10 cellular contexts compared by ENCODE assay signal in the genomic region with DNA sequence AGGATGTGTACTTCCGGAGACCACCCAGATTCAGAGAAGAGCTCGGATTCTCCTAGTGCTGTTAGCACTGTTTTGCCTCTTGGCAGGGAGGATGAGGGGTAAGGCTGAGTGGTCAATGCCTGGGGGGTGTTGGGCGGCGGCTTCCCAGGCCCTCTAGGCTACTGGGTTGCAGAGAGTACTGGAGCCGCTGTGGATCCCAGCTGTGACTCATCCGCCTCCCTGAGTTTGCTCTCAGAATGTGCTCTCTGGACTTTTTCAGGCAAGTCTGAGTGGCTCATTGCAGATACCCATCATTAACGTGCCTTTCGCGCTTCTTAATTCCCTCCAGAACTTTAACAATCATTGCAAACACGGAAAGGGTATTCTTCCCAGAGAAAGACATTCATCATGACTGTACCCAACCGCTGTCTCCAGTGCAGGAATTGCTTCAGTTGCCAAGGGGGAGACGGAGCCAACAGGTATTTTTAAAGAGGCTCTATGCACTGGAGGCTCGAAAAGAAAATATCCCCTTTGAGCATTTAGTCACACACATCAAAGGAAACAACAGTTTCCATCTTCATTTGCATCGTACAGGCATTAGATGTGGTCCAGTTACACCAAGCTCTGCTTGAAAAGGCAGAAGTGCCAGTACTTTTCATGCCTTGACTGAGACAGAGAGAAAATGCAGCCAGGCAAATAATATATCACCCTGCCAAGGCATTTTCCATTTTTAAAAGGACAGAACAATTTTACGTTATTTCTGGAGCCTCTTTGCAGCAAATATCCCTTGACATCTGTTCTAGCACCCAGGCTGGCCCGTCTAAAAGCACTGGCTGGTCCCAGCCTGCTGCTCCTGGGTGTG. TPM values are rescaled to one million over a fixed set of nuclear protein-coding genes. Genes with fewer than 3 reads are reported as not detected.
DNase-seq lines count a peak whose midpoint lies in the region; ATAC-seq and TF ChIP-seq lines count a peak whose summit lies in the region.
"Had no signal": no experiment of that assay in that cellular context is flagged by ENCODE, and none has a peak within 500 bp of the region (broad histone marks: within the 10 kb centered on the region; RNA-seq: fewer than 3 reads in every experiment).

No MANE protein-coding gene starts in this region.

- no peaks in the 10 kb centered on the region for H3K4me1 ChIP-seq in breast epithelium

- no peak for ATAC-seq in HG03025 (IDR thresholded peaks at IDR 0.05; ENCODE audit: low FRiP score, unreplicated experiment)
- no peak for ATAC-seq in GM21723 (IDR thresholded peaks at IDR 0.05; ENCODE audit: unreplicated experiment)
- ATAC-seq in natural killer cell = no peak

- POLR2A ChIA-PET in MCF 10A (lab: Yijun Ruan, JAX) = interaction anchor here (0.5 to 5.5 kb wide), 8 partner anchors 9 to 99 kb away, joined by 3 to 40 read pairs (median 4); a partner anchor contains a TSS

- no peaks in the 10 kb centered on the region for H3K27me3 Mint-ChIP-seq in MCF 10A (ENCODE audit: insufficient read depth, unreplicated experiment)
- H3K27me3 Mint-ChIP-seq in natural killer cell (ENCODE audit: low read depth in 2 of 2) = peaks cover 2 to 22% of the 10 kb centered on the region in 2 donors

- intact Hi-C loops in MCF 10A (cut with micrococcal nuclease) = no loop called here
- intact Hi-C loops in breast epithelium (cut with DNase I; ENCODE audit: low total_unique reads) = no loop called here
- intact Hi-C loops in natural killer cell (cut with micrococcal nuclease) = no loop called here

- H3K4me1 Mint-ChIP-seq in MCF 10A (ENCODE audit: insufficient read depth, unreplicated experiment) = peaks cover 7% of the 10 kb centered on the region
- H3K4me1 Mint-ChIP-seq in natural killer cell = no peaks in the 10 kb centered on the region

- CTCF ChIA-PET in MCF 10A (lab: Yijun Ruan, JAX) = interaction anchor here (0.5 to 1.9 kb wide), 7 partner anchors 10 to 125 kb away, joined by 3 to 19 read pairs (median 4); no protein-coding TSS in a partner anchor

- no peak for TF ChIP-seq POLR2A in breast epithelium (IDR thresholded peaks at IDR 0.05)

- no peaks in the 10 kb centered on the region for H3K36me3 ChIP-seq in breast epithelium
- no peaks in the 10 kb centered on the region for H3K36me3 ChIP-seq in kidney epithelial cell (ENCODE audit: control insufficient read depth, insufficient read depth, low read length)
- H3K36me3 ChIP-seq: tibial artery had no signal

- H3K36me3 Mint-ChIP-seq in MCF 10A (ENCODE audit: insufficient read depth, unreplicated experiment) (no peaks in the 10 kb centered on the region), natural killer cell (no peaks in the 10 kb centered on the region)
- H3K36me3 Mint-ChIP-seq: mesothelial cell of epicardium had no signal

- H3K27ac Mint-ChIP-seq in MCF 10A (ENCODE audit: low read depth, unreplicated experiment) (no peak overlapping the region), natural killer cell (no peak overlapping the region)
- H3K27ac Mint-ChIP-seq: mesothelial cell of epicardium had no signal

- peak; percentile 58 for DNase-seq in MCF 10A (ENCODE audit: unreplicated experiment)
- DNase-seq in breast epithelium (ENCODE audit: low spot score in 2 of 2) = no peak
- DNase-seq in astrocyte of the hippocampus (ENCODE audit: low read depth, low spot score) = peak; percentile 72
- DNase-seq in kidney epithelial cell (ENCODE audit: low read depth) = peak; percentile 28
- no peak for DNase-seq in SHP77 treated with DMSO at 0.1 percent for 48 hours (lab: John Stamatoyannopoulos, UW)
- DNase-seq in natural killer cell = no peak
- DNase-seq: tibial artery had no signal

- H3K4me3 ChIP-seq in breast epithelium = no peak overlapping the region
- no peak overlapping the region for H3K4me3 ChIP-seq in kidney epithelial cell (ENCODE audit: low read depth, low read length)
- H3K4me3 ChIP-seq: tibial artery had no signal

- peak overlapping the region; percentile 9 for H3K4me3 Mint-ChIP-seq in MCF 10A (ENCODE audit: unreplicated experiment)
- H3K4me3 Mint-ChIP-seq in natural killer cell = no peak overlapping the region
- H3K4me3 Mint-ChIP-seq: mesothelial cell of epicardium had no signal

- BruUV-seq in MCF 10A (replicated peaks; lab: Mats Ljungman, UMichigan) = no TSS peak

- TF ChIP-seq CTCF in MCF 10A (IDR thresholded peaks at IDR 0.05; ENCODE audit: unreplicated experiment) (no peak), breast epithelium (IDR thresholded peaks at IDR 0.05) (no peak), kidney epithelial cell (IDR thresholded peaks at IDR 0.05; ENCODE audit: insufficient read depth, low read length, poor library complexity, severe bottlenecking) (no peak), natural killer cell (IDR thresholded peaks at IDR 0.05) (no peak)

- H3K9me3 Mint-ChIP-seq in MCF 10A (ENCODE audit: unreplicated experiment) (peaks cover under 1% of the 10 kb centered on the region), natural killer cell (no peaks in the 10 kb centered on the region)

- H3K9me3 ChIP-seq in breast epithelium = no peaks in the 10 kb centered on the region
- H3K9me3 ChIP-seq: tibial artery had no signal

- no peak overlapping the region for H3K27ac ChIP-seq in breast epithelium
- H3K27ac ChIP-seq: tibial artery had no signal

- peaks cover 0 to 3% of the 10 kb centered on the region in 2 donors for H3K27me3 ChIP-seq in breast epithelium
- H3K27me3 ChIP-seq in kidney epithelial cell (ENCODE audit: control insufficient read depth, insufficient read depth, low read length) = no peaks in the 10 kb centered on the region

RNA-seq across cellular contexts. Expression of a gene that starts 14.3 kb away (rescaled TPM):
- 74.1 and 95.8 TPM in 2 replicates for total RNA-seq in MCF 10A (2022)
- 10 to 100 TPM; 53.4 to 84.0 (median 61.9) TPM for total RNA-seq in breast epithelium
- total RNA-seq in kidney epithelial cell = 74.6 and 76.5 TPM in 2 replicates
- total RNA-seq in natural killer cell = 10 to 100 TPM; 40.6 to 53.3 (median 44.9) TPM

Comparison
In these comparisons a context has a peak if more than half of its experiments do, and no peak if none do; other contexts are left out.
1. DNase-seq: peak in MCF 10A (single experiment), astrocyte of the hippocampus (single experiment) and kidney epithelial cell (single experiment); none in breast epithelium (0 of 2), SHP77 treated with DMSO at 0.1 percent for 48 hours (single experiment) and natural killer cell (single experiment).